Comparison of ENCODE assay signal across 7 cellular contexts in the genomic region with DNA sequence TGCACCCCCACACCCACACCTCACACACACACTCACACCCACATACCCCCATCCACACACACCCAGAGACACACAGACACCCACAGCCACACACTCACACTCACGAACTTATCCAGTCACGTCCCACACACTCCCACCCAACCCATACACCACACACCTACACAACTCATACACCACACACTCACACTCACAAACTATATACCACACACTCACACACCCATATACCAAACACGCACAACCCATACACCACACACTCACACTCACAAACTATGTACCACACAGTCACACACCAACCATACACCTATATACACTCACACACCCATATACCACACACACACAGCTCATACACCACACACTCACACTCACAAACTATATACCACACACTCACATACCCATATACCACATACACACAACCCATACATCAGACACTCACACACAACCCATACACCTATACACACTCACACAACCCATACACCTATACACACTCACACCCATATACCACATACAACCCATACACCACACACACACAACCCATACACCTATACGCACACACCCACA.
DNase-seq lines count a peak whose midpoint lies in the region; ATAC-seq, FAIRE-seq and TF ChIP-seq lines count a peak whose summit lies in the region.
"Not testable (repeated sequence)": the region's sequence is repeated elsewhere in the genome, so short reads cannot be mapped to it uniquely, and the experiment has no call there.

No MANE protein-coding gene starts in this region.

- not testable (repeated sequence) for ATAC-seq in activated naive CD8-positive, alpha-beta T cell treated with anti-CD3 and anti-CD28 coated beads, Interleukin-2, amount 10 ng/mL, durations not matched to agents 7 days and 5 days (ENCODE audit: low read depth); omental fat pad (ENCODE audit: low FRiP score)
- peak; percentile 7 for ATAC-seq in foreskin keratinocyte

- H3K27me3 ChIP-seq in KMS-11 (ENCODE audit: insufficient read depth, low read depth); SU-DHL-6 (ENCODE audit: low read length); foreskin keratinocyte: not testable (repeated sequence)

- H3K9me3 Mint-ChIP-seq in activated naive CD8-positive, alpha-beta T cell treated with anti-CD3 and anti-CD28 coated beads, Interleukin-2, amount 10 ng/mL, durations not matched to agents 7 days and 5 days = peaks cover 25% of the 10 kb centered on the region
- H3K9me3 Mint-ChIP-seq in stimulated activated naive CD8-positive, alpha-beta T cell treated with anti-CD3 and anti-CD28 coated beads, Interleukin-15, Interleukin-2, amounts not matched to agents 100 ng/mL and 50 ng/mL, for 24 hours = not testable (repeated sequence)

- not testable (repeated sequence) for H3K36me3 ChIP-seq in KMS-11 (ENCODE audit: insufficient read depth); SU-DHL-6 (ENCODE audit: low read length)

- H3K9me2 ChIP-seq in SU-DHL-6 (replicated peaks; ENCODE audit: insufficient read depth, low read length) = not testable (repeated sequence)

- peak; percentile 94 for FAIRE-seq in GM12891 (lab: Jason Lieb, UNC)

- not testable (repeated sequence) for DNase-seq in GM12891 (ENCODE audit: insufficient read length, low spot score); foreskin keratinocyte
- peak; percentile 15 for DNase-seq in activated naive CD8-positive, alpha-beta T cell treated with anti-CD3 and anti-CD28 coated beads, Interleukin-2, amount 10 ng/mL, durations not matched to agents 7 days and 5 days
- peak; percentile 12 for DNase-seq in omental fat pad (ENCODE audit: low spot score)

- H3K4me2 ChIP-seq in KMS-11 = not testable (repeated sequence)
- peak overlapping the region; percentile 32 for H3K4me2 ChIP-seq in SU-DHL-6 (ENCODE audit: low read depth, low read length, poor library complexity, severe bottlenecking)

- H3K27me3 Mint-ChIP-seq in activated naive CD8-positive, alpha-beta T cell treated with anti-CD3 and anti-CD28 coated beads, Interleukin-2, amount 10 ng/mL, durations not matched to agents 7 days and 5 days; stimulated activated naive CD8-positive, alpha-beta T cell treated with anti-CD3 and anti-CD28 coated beads, Interleukin-15, Interleukin-2, amounts not matched to agents 100 ng/mL and 50 ng/mL, for 24 hours: not testable (repeated sequence)

- TF ChIP-seq POLR2A in GM12891 (IDR thresholded peaks at IDR 0.05; ENCODE audit: low read depth, low read length) = not testable (repeated sequence)

- POLR2A ChIA-PET in activated naive CD8-positive, alpha-beta T cell treated with anti-CD3 and anti-CD28 coated beads, Interleukin-2, amount 10 ng/mL, durations not matched to agents 7 days and 5 days (lab: Charles Lee) = not testable (repeated sequence)

- not testable (repeated sequence) for H3K36me3 Mint-ChIP-seq in activated naive CD8-positive, alpha-beta T cell treated with anti-CD3 and anti-CD28 coated beads, Interleukin-2, amount 10 ng/mL, durations not matched to agents 7 days and 5 days; stimulated activated naive CD8-positive, alpha-beta T cell treated with anti-CD3 and anti-CD28 coated beads, Interleukin-15, Interleukin-2, amounts not matched to agents 100 ng/mL and 50 ng/mL, for 24 hours (ENCODE audit: low read depth)

- H3K27ac ChIP-seq in KMS-11 (peak overlapping the region; percentile 32; the same call in 1 of the 2 replicates), SU-DHL-6 (ENCODE audit: low read depth, low read length) (peak overlapping the region; percentile 94)
- H3K27ac ChIP-seq in foreskin keratinocyte = not testable (repeated sequence)

- not testable (repeated sequence) for H3K9me3 ChIP-seq in SU-DHL-6 (ENCODE audit: insufficient read depth, low read length)

- not testable (repeated sequence) for TF ChIP-seq CTCF in KMS-11 (conservative IDR thresholded peaks at IDR 0.05; ENCODE audit: low read depth, low read length); SU-DHL-6 (IDR thresholded peaks at IDR 0.05; ENCODE audit: insufficient read depth, low read length, poor library complexity, severe bottlenecking); foreskin keratinocyte (conservative IDR thresholded peaks at IDR 0.05); omental fat pad (IDR thresholded peaks at IDR 0.05)

- H3K4me1 ChIP-seq in KMS-11 (ENCODE audit: low read depth, poor library complexity, severe bottlenecking) = peaks cover 15% of the 10 kb centered on the region
- H3K4me1 ChIP-seq in foreskin keratinocyte = not testable (repeated sequence)

- peaks cover 33% of the 10 kb centered on the region for H3F3A ChIP-seq in SU-DHL-6 (ENCODE audit: insufficient read depth)

- not testable (repeated sequence) for H2AFZ ChIP-seq in KMS-11 (ENCODE audit: low read depth); SU-DHL-6 (ENCODE audit: low read depth, low read length, severe bottlenecking)

- H3K4me3 ChIP-seq in KMS-11 (IDR thresholded peaks at IDR 0.05; ENCODE audit: insufficient read depth, low read depth, low read length); SU-DHL-6 (ENCODE audit: insufficient read depth, low read length, poor library complexity, severe bottlenecking): not testable (repeated sequence)

- H4K20me1 ChIP-seq in KMS-11 (ENCODE audit: insufficient read depth); SU-DHL-6 (ENCODE audit: low read depth, low read length): not testable (repeated sequence)

- H3K79me2 ChIP-seq in KMS-11 (ENCODE audit: insufficient read depth, low read depth) = not testable (repeated sequence)
- peaks cover 12% of the 10 kb centered on the region; the same call in 1 of the 2 replicates for H3K79me2 ChIP-seq in SU-DHL-6 (ENCODE audit: insufficient read depth, low read length)

- not testable (repeated sequence) for H3K27ac Mint-ChIP-seq in activated naive CD8-positive, alpha-beta T cell treated with anti-CD3 and anti-CD28 coated beads, Interleukin-2, amount 10 ng/mL, durations not matched to agents 7 days and 5 days
- peak overlapping the region; percentile 10 for H3K27ac Mint-ChIP-seq in stimulated activated naive CD8-positive, alpha-beta T cell treated with anti-CD3 and anti-CD28 coated beads, Interleukin-15, Interleukin-2, amounts not matched to agents 100 ng/mL and 50 ng/mL, for 24 hours

- not testable (repeated sequence) for H3K9ac ChIP-seq in KMS-11
- H3K9ac ChIP-seq in SU-DHL-6 (ENCODE audit: low read length) = peak overlapping the region; percentile 10; the same call in 1 of the 2 replicates

- H3K4me1 Mint-ChIP-seq in activated naive CD8-positive, alpha-beta T cell treated with anti-CD3 and anti-CD28 coated beads, Interleukin-2, amount 10 ng/mL, durations not matched to agents 7 days and 5 days = not testable (repeated sequence)
- peaks cover 21% of the 10 kb centered on the region for H3K4me1 Mint-ChIP-seq in stimulated activated naive CD8-positive, alpha-beta T cell treated with anti-CD3 and anti-CD28 coated beads, Interleukin-15, Interleukin-2, amounts not matched to agents 100 ng/mL and 50 ng/mL, for 24 hours (ENCODE audit: low read depth)

- H3K4me3 Mint-ChIP-seq in activated naive CD8-positive, alpha-beta T cell treated with anti-CD3 and anti-CD28 coated beads, Interleukin-2, amount 10 ng/mL, durations not matched to agents 7 days and 5 days; stimulated activated naive CD8-positive, alpha-beta T cell treated with anti-CD3 and anti-CD28 coated beads, Interleukin-15, Interleukin-2, amounts not matched to agents 100 ng/mL and 50 ng/mL, for 24 hours: not testable (repeated sequence)
